ENCODE assay signal across 10 cellular contexts in genomic region chr1:156616463-156616862, GRCh38. TPM values are rescaled to one million over a fixed set of nuclear protein-coding genes. Genes with fewer than 3 reads are reported as not detected.
DNase-seq lines count a peak whose midpoint lies in the region; TF ChIP-seq lines count a peak whose summit lies in the region.
"Had no signal": no experiment of that assay in that cellular context is flagged by ENCODE, and none has a peak within 500 bp of the region (broad histone marks: within the 10 kb centered on the region; RNA-seq: fewer than 3 reads in every experiment).

No MANE protein-coding gene starts in this region.

- intact Hi-C loops in adrenal gland (cut with DNase I), result loop anchor here in 1 of 2 donors (10.0 kb wide), 1 partner anchor 232 kb away; no protein-coding TSS in a partner anchor
- intact Hi-C loops in Calu3 (cut with micrococcal nuclease; ENCODE audit: unreplicated experiment), result no loop called here

- H3K27ac Mint-ChIP-seq in Calu3 (ENCODE audit: unreplicated experiment), result no peak overlapping the region

- peak; percentile 84 for DNase-seq in NCI-H146 (lab: John Stamatoyannopoulos, UW)
- DNase-seq in adrenal gland, result peak; percentile 59 to 90 (median 63)
- peak; percentile 72 for DNase-seq in islet precursor cell
- peak; percentile 87 for DNase-seq in ureter (ENCODE audit: low spot score)
- no peak for DNase-seq in Calu3
- DNase-seq in MV-4-11 (lab: John Stamatoyannopoulos, UW), result no peak
- DNase-seq in GM13977 (ENCODE audit: low spot score), result no peak
- DNase-seq: GOT3; SIG-M5; stimulated activated CD4-positive, alpha-beta T cell treated with anti-CD3 and anti-CD28 coated beads, Interleukin-4, amount 100 ng/mL, for 24 hours had no signal

- TF ChIP-seq POLR2A in adrenal gland (IDR thresholded peaks at IDR 0.05), result no peak

- H3K9me3 ChIP-seq in adrenal gland (replicated peaks in 1 of 3), result no peaks in the 10 kb centered on the region

- no TSS peak for BruUV-seq in Calu3 (replicated peaks; lab: Mats Ljungman, UMichigan)

- no peak overlapping the region for H3K4me3 Mint-ChIP-seq in Calu3 (ENCODE audit: low read depth, unreplicated experiment)

- H3K27ac ChIP-seq in adrenal gland, result peak overlapping the region in 2 of 5 donors; percentile 17 to 76

- CTCF ChIA-PET in Calu3 (lab: Charles Lee), result interaction anchor here (0.5 to 0.7 kb wide), 2 partner anchors 221 to 278 kb away, joined by 3 to 4 read pairs; partner anchors contain the start of genes CCT3 and TSACC

- TF ChIP-seq CTCF in adrenal gland (IDR thresholded peaks at IDR 0.05) (peak in 3 of 6 experiments; percentile 15 to 26 (median 17)), Calu3 (IDR thresholded peaks at IDR 0.05; ENCODE audit: unreplicated experiment) (no peak), GM13977 (IDR thresholded peaks at IDR 0.05; ENCODE audit: extremely low read depth, insufficient read depth, missing control alignments) (no peak)

- 2 to 9% (median 6%) methylated on average over 5 of the region's 5 CpGs for WGBS in adrenal gland, 4 donors

- H3K27me3 Mint-ChIP-seq in Calu3 (ENCODE audit: unreplicated experiment), result peaks cover 48% of the 10 kb centered on the region

- in situ Hi-C loops in GM13977 (cut with MboI; ENCODE audit: low pct_unique_long_range_greater_than_20kb, low sequenced_read_pairs, unreplicated experiment), result loop anchor here (10.0 kb wide), 1 partner anchor 232 kb away; no protein-coding TSS in a partner anchor

- no peaks in the 10 kb centered on the region for H3K9me3 Mint-ChIP-seq in Calu3 (ENCODE audit: low read depth, unreplicated experiment)

- H3K4me3 ChIP-seq in adrenal gland, result no peak overlapping the region

- peaks cover 8% of the 10 kb centered on the region for H3K27me3 ChIP-seq in adrenal gland

- no peaks in the 10 kb centered on the region for H3K36me3 ChIP-seq in adrenal gland (replicated peaks in 1 of 2)

- H3K36me3 Mint-ChIP-seq in Calu3 (ENCODE audit: insufficient read depth, unreplicated experiment), result no peaks in the 10 kb centered on the region

- peaks cover 22% of the 10 kb centered on the region for H3K4me1 Mint-ChIP-seq in Calu3 (ENCODE audit: low read depth, unreplicated experiment)

- H3K4me1 ChIP-seq in adrenal gland (replicated peaks in 1 of 2), result peaks cover 4 to 10% of the 10 kb centered on the region in 2 donors

RNA-seq across cellular contexts. Expression of gene HAPLN2, which starts 2.8 kb away (rescaled TPM):
- 1 to 10 TPM in 2 of 8 donors, under 1 TPM in 3, not detected in 3; 0.27 to 1.5 (median 0.74) TPM for total RNA-seq in adrenal gland
- 1 to 10 TPM in 2 of 3 donors, not detected in 1; 2.2 to 3.1 TPM for polyA plus RNA-seq in adrenal gland
- total RNA-seq in ureter, result 5.6 TPM
- total RNA-seq in Calu3 (2022), result 0.27 TPM in 1 of 2 replicates, not detected in the other

RNA-seq across cellular contexts. Expression of gene GPATCH4, which starts 15.2 kb away (rescaled TPM):
- 10 to 100 TPM in 7 of 8 donors, 1 to 10 TPM in 1; 7.8 to 42.4 (median 26.3) TPM for total RNA-seq in adrenal gland
- polyA plus RNA-seq in adrenal gland, result 10 to 100 TPM; 13.9 to 72.2 (median 39.3) TPM
- 42.5 TPM for total RNA-seq in ureter
- 52.4 and 57.0 TPM in 2 replicates for total RNA-seq in Calu3 (2022)

RNA-seq across cellular contexts. Expression of gene NAXE, which starts 24.9 kb away (rescaled TPM):
- total RNA-seq in adrenal gland (100 to 1,000 TPM in 5 of 8 donors, 10 to 100 TPM in 3; 88.7 to 132 (median 107) TPM), ureter (119 TPM), Calu3 (2022) (129 and 143 TPM in 2 replicates)
- 100 to 1,000 TPM in 1 of 3 donors, 10 to 100 TPM in 2; 49.4 to 124 (median 69.9) TPM for polyA plus RNA-seq in adrenal gland

RNA-seq across cellular contexts. Expression of gene BCAN, which starts 25.5 kb away (rescaled TPM):
- 10 to 100 TPM in 3 of 8 donors, under 1 TPM in 3, not detected in 2; 0.11 to 36.3 (median 8.2) TPM for total RNA-seq in adrenal gland
- 10 to 100 TPM in 1 of 3 donors, 1 to 10 TPM in 2; 2.4 to 24.9 (median 8.9) TPM for polyA plus RNA-seq in adrenal gland
- 1.1 TPM for total RNA-seq in ureter
- total RNA-seq in Calu3 (2022), result not detected in 2 replicates

RNA-seq across cellular contexts. Expression of gene TTC24, which starts 36.9 kb away (rescaled TPM):
- total RNA-seq in adrenal gland (not detected), ureter (not detected), Calu3 (2022) (not detected in 2 replicates)
- polyA plus RNA-seq in adrenal gland, result under 1 TPM in 1 of 3 donors, not detected in 2; 0.20 TPM

Comparison
In these comparisons a context has a peak if more than half of its experiments do, and no peak if none do; other contexts are left out.
1. DNase-seq: peak in NCI-H146 (single experiment), adrenal gland (7 of 7), islet precursor cell (single experiment) and ureter (single experiment); none in Calu3 (single experiment), MV-4-11 (single experiment) and GM13977 (single experiment).